ENCODE assay signal across 9 cellular contexts in the genomic region with DNA sequence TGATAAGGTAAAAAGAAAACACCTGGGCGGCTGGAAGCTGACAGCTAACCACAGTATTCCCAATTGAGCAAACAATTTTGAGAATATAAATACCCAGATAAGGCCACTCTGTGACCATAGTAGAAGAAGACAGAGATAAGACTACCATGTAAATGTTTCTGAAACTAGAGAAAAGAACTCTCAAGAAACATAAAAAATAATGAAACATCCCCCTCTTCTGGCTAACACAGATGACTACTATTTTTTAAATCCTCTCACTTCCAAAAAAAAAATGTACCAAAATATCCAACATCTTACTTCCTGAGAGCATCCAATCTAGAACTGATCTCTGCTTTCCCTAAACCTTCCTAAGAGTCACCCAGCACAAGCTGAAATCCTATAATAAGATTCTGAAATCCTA.
DNase-seq lines count a peak whose midpoint lies in the region; ATAC-seq and TF ChIP-seq lines count a peak whose summit lies in the region.
"Had no signal": no experiment of that assay in that cellular context is flagged by ENCODE, and none has a peak within 500 bp of the region (broad histone marks: within the 10 kb centered on the region; RNA-seq: fewer than 3 reads in every experiment).

No MANE protein-coding gene starts in this region.

- peaks cover 4% of the 10 kb centered on the region for H3K4me1 Mint-ChIP-seq in T-helper 2 cell treated with Interferon-gamma antibody and Interleukin-4, amounts not matched to agents 5 μg/mL and 100 μg/mL, for 36 hours (ENCODE audit: low read depth)

- no peak for ATAC-seq in left ventricle myocardium superior
- ATAC-seq in HG02623 (IDR thresholded peaks at IDR 0.05; ENCODE audit: unreplicated experiment) = no peak
- no peak for ATAC-seq in HG03135 (IDR thresholded peaks at IDR 0.05; ENCODE audit: unreplicated experiment)
- ATAC-seq: mucosa of descending colon had no signal

- H3K27me3 ChIP-seq in left ventricle myocardium inferior (ENCODE audit: low read depth) = no peaks in the 10 kb centered on the region
- no peaks in the 10 kb centered on the region for H3K27me3 ChIP-seq in OCI-LY1 (ENCODE audit: insufficient read depth, low read length)

- peaks cover 17% of the 10 kb centered on the region for H3K27me3 Mint-ChIP-seq in T-helper 2 cell treated with Interferon-gamma antibody and Interleukin-4, amounts not matched to agents 5 μg/mL and 100 μg/mL, for 36 hours (ENCODE audit: low read depth)

- H3K9me2 ChIP-seq in OCI-LY1 (ENCODE audit: low read depth, low read length) = no peaks in the 10 kb centered on the region

- H3K36me3 ChIP-seq in left ventricle myocardium inferior = no peaks in the 10 kb centered on the region
- no peaks in the 10 kb centered on the region for H3K36me3 ChIP-seq in OCI-LY1 (ENCODE audit: insufficient read depth, low read length)

- H2AFZ ChIP-seq in OCI-LY1 (ENCODE audit: low read length) = no peak overlapping the region

- no peaks in the 10 kb centered on the region for H3F3A ChIP-seq in OCI-LY1 (ENCODE audit: insufficient read depth, low read length)

- no peak overlapping the region for H3K4me3 ChIP-seq in left ventricle myocardium inferior
- H3K4me3 ChIP-seq in OCI-LY1 (ENCODE audit: low read depth, low read length, poor library complexity, severe bottlenecking) = no peak overlapping the region
- H3K4me3 ChIP-seq: mucosa of descending colon had no signal

- H4K20me1 ChIP-seq in OCI-LY1 (ENCODE audit: insufficient read depth, low read length) = no peaks in the 10 kb centered on the region

- H3K79me2 ChIP-seq in OCI-LY1 (ENCODE audit: insufficient read depth, low read length) = no peaks in the 10 kb centered on the region

- no peak overlapping the region for H3K27ac Mint-ChIP-seq in T-helper 2 cell treated with Interferon-gamma antibody and Interleukin-4, amounts not matched to agents 5 μg/mL and 100 μg/mL, for 36 hours

- H3K27ac ChIP-seq in left ventricle myocardium inferior (replicated peaks) = no peak overlapping the region
- no peak overlapping the region for H3K27ac ChIP-seq in OCI-LY1 (ENCODE audit: low read depth, low read length, poor library complexity, severe bottlenecking)

- no peak overlapping the region for H3K4me3 Mint-ChIP-seq in T-helper 2 cell treated with Interferon-gamma antibody and Interleukin-4, amounts not matched to agents 5 μg/mL and 100 μg/mL, for 36 hours

- H3K9ac ChIP-seq in OCI-LY1 (ENCODE audit: low read length) = no peak overlapping the region

- H3K9me3 ChIP-seq in left ventricle myocardium inferior (replicated peaks) (no peaks in the 10 kb centered on the region), OCI-LY1 (ENCODE audit: low read length) (no peaks in the 10 kb centered on the region)
- H3K9me3 ChIP-seq: mucosa of descending colon had no signal

- peak; percentile 22 for TF ChIP-seq CTCF in left ventricle myocardium inferior (IDR thresholded peaks at IDR 0.05; ENCODE audit: borderline replicate concordance)
- peak; percentile 30; the same call in 1 of the 2 replicates for TF ChIP-seq CTCF in OCI-LY1 (IDR thresholded peaks at IDR 0.05; ENCODE audit: low read length)

- no peaks in the 10 kb centered on the region for H3K9me3 Mint-ChIP-seq in T-helper 2 cell treated with Interferon-gamma antibody and Interleukin-4, amounts not matched to agents 5 μg/mL and 100 μg/mL, for 36 hours

- no peaks in the 10 kb centered on the region for H3K36me3 Mint-ChIP-seq in T-helper 2 cell treated with Interferon-gamma antibody and Interleukin-4, amounts not matched to agents 5 μg/mL and 100 μg/mL, for 36 hours (ENCODE audit: low read depth)

- H3K4me2 ChIP-seq in OCI-LY1 (ENCODE audit: low read length) = no peak overlapping the region

- DNase-seq in left ventricle myocardium inferior = no peak
- no peak for DNase-seq in left ventricle myocardium superior
- peak; percentile 58 for DNase-seq in fibroblast of peridontal ligament (ENCODE audit: extremely low read depth)
- no peak for DNase-seq in T-helper 2 cell treated with Interferon-gamma antibody and Interleukin-4, amounts not matched to agents 5 μg/mL and 100 μg/mL, for 36 hours (ENCODE audit: low spot score)
- no peak for DNase-seq in T1000 (lab: John Stamatoyannopoulos, UW)
- DNase-seq: mucosa of descending colon had no signal

- peaks cover 7% of the 10 kb centered on the region for H3K4me1 ChIP-seq in left ventricle myocardium inferior
- H3K4me1 ChIP-seq in OCI-LY1 (ENCODE audit: insufficient read depth, low read length, severe bottlenecking) = no peaks in the 10 kb centered on the region

- intact Hi-C loops in left ventricle myocardium inferior (cut with micrococcal nuclease) (no loop called here), left ventricle myocardium superior (cut with micrococcal nuclease) (no loop called here)
